Comparison of ENCODE assay signal across 1 cellular context in the genomic region with DNA sequence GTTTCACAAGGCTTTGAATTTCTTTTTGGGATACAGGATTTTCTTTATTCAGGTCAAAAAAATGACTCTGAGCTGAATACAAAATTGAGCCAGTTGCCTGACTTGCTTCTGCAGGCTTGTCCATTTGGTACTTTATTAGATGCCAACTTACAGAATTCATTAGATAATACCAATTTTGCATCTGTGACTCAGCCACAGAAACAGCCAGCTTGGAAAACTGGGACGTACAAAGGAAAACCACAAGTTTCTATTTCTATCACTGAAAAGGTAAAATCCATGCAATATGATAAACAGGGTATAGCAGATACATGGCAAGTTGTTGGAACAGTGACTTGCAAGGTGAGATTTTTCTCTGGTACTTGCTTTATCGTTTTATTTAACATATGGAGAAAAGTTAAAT.
TF ChIP-seq lines count a peak whose summit lies in the region.

No MANE protein-coding gene starts in this region.

TF ChIP-seq in IMR-90, 13 proteins besides CTCF, POLR2A, EP300 and RAD21 (continued from another document):
- TF ChIP-seq, protein P1, sequence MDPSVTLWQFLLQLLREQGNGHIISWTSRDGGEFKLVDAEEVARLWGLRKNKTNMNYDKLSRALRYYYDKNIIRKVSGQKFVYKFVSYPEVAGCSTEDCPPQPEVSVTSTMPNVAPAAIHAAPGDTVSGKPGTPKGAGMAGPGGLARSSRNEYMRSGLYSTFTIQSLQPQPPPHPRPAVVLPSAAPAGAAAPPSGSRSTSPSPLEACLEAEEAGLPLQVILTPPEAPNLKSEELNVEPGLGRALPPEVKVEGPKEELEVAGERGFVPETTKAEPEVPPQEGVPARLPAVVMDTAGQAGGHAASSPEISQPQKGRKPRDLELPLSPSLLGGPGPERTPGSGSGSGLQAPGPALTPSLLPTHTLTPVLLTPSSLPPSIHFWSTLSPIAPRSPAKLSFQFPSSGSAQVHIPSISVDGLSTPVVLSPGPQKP (IDR thresholded peaks at IDR 0.05; ENCODE audit: borderline replicate concordance, low read depth, low read length): no peak
- no peak for TF ChIP-seq RFX5 (IDR thresholded peaks at IDR 0.05; ENCODE audit: low read depth, low read length)
- TF ChIP-seq BHLHE40 (IDR thresholded peaks at IDR 0.05; ENCODE audit: low read depth, low read length): no peak
- no peak for TF ChIP-seq FOS (IDR thresholded peaks at IDR 0.05; ENCODE audit: low read depth, low read length)
- TF ChIP-seq MXI1 (IDR thresholded peaks at IDR 0.05; ENCODE audit: borderline replicate concordance, low read depth, low read length): no peak
- TF ChIP-seq, protein P2, sequence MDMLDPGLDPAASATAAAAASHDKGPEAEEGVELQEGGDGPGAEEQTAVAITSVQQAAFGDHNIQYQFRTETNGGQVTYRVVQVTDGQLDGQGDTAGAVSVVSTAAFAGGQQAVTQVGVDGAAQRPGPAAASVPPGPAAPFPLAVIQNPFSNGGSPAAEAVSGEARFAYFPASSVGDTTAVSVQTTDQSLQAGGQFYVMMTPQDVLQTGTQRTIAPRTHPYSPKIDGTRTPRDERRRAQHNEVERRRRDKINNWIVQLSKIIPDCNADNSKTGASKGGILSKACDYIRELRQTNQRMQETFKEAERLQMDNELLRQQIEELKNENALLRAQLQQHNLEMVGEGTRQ (IDR thresholded peaks at IDR 0.05; ENCODE audit: low read depth, low read length): no peak
- TF ChIP-seq SMC3 (IDR thresholded peaks at IDR 0.05; ENCODE audit: low read depth, low read length): no peak
- TF ChIP-seq MAZ (IDR thresholded peaks at IDR 0.05; ENCODE audit: borderline replicate concordance, low read depth, low read length): no peak
- no peak for TF ChIP-seq RCOR1 (IDR thresholded peaks at IDR 0.05; ENCODE audit: insufficient replicate concordance, low read length)
TF ChIP-seq in IMR-90: peak in this region for 0.
